Comparison of ENCODE assay signal across 9 cellular contexts in genomic region chr14:29536886-29537511, GRCh38.
DNase-seq lines count a peak whose midpoint lies in the region; ATAC-seq, FAIRE-seq and TF ChIP-seq lines count a peak whose summit lies in the region.
"Had no signal": no experiment of that assay in that cellular context is flagged by ENCODE, and none has a peak within 500 bp of the region (broad histone marks: within the 10 kb centered on the region; RNA-seq: fewer than 3 reads in every experiment).

No MANE protein-coding gene starts in this region.

- no peaks in the 10 kb centered on the region for H3K27me3 ChIP-seq in CD8-positive, alpha-beta T cell (ENCODE audit: insufficient read depth, low read length)

- CTCF ChIA-PET in activated CD4-positive, alpha-beta memory T cell treated with anti-CD3 and anti-CD28 coated beads, Interleukin-2, amount 10 ng/mL, durations not matched to agents 7 days and 5 days (lab: Charles Lee), result no interaction called here
- CTCF ChIA-PET in CD8-positive, alpha-beta T cell (lab: Charles Lee), result no interaction called here

- no peak for ATAC-seq in CD8-positive, alpha-beta T cell
- ATAC-seq in GM18909 (IDR thresholded peaks at IDR 0.05; ENCODE audit: poor library complexity, unreplicated experiment), result no peak

- peaks cover 8% of the 10 kb centered on the region for H3K9me3 Mint-ChIP-seq in activated CD4-positive, alpha-beta memory T cell treated with anti-CD3 and anti-CD28 coated beads, Interleukin-2, amount 10 ng/mL, durations not matched to agents 7 days and 5 days
- peaks cover 6% of the 10 kb centered on the region for H3K9me3 Mint-ChIP-seq in CD8-positive, alpha-beta T cell

- no peaks in the 10 kb centered on the region for H3K4me1 Mint-ChIP-seq in activated CD4-positive, alpha-beta memory T cell treated with anti-CD3 and anti-CD28 coated beads, Interleukin-2, amount 10 ng/mL, durations not matched to agents 7 days and 5 days
- H3K4me1 Mint-ChIP-seq in CD8-positive, alpha-beta T cell (ENCODE audit: low read depth), result no peaks in the 10 kb centered on the region

- FAIRE-seq in TTC549 (lab: Jason Lieb, UNC), result peak; percentile 65

- intact Hi-C loops in CD8-positive, alpha-beta T cell (cut with DNase I, micrococcal nuclease), result no loop called here

- no peaks in the 10 kb centered on the region for H3K9me3 ChIP-seq in CD8-positive, alpha-beta T cell (ENCODE audit: low read length)

- in situ Hi-C loops in KBM-7 (cut with MboI; ENCODE audit: low pct_unique_long_range_greater_than_20kb, low sequenced_read_pairs), result no loop called here

- no peak overlapping the region for H3K27ac Mint-ChIP-seq in activated CD4-positive, alpha-beta memory T cell treated with anti-CD3 and anti-CD28 coated beads, Interleukin-2, amount 10 ng/mL, durations not matched to agents 7 days and 5 days
- no peak overlapping the region for H3K27ac Mint-ChIP-seq in CD8-positive, alpha-beta T cell

- no peak overlapping the region for H3K4me3 ChIP-seq in CD8-positive, alpha-beta T cell (ENCODE audit: low read depth, low read length)

- H3K36me3 Mint-ChIP-seq in activated CD4-positive, alpha-beta memory T cell treated with anti-CD3 and anti-CD28 coated beads, Interleukin-2, amount 10 ng/mL, durations not matched to agents 7 days and 5 days (ENCODE audit: low read depth), result no peaks in the 10 kb centered on the region
- H3K36me3 Mint-ChIP-seq in CD8-positive, alpha-beta T cell, result no peaks in the 10 kb centered on the region

- no peak overlapping the region for H3K27ac ChIP-seq in C4-2B
- no peak overlapping the region for H3K27ac ChIP-seq in CD8-positive, alpha-beta T cell (ENCODE audit: low read depth, low read length)

- POLR2A ChIA-PET in activated CD4-positive, alpha-beta memory T cell treated with anti-CD3 and anti-CD28 coated beads, Interleukin-2, amount 10 ng/mL, durations not matched to agents 7 days and 5 days (lab: Charles Lee), result no interaction called here
- POLR2A ChIA-PET in CD8-positive, alpha-beta T cell (lab: Charles Lee), result no interaction called here

- DNase-seq in KBM-7, result peak; percentile 9
- DNase-seq in kidney tubule cell (ENCODE audit: low spot score), result peak; percentile 18
- DNase-seq in activated CD8-positive, alpha-beta memory T cell treated with anti-CD3 and anti-CD28 coated beads, Interleukin-2, amount 50 U/mL, for 4 hours, result no peak
- no peak for DNase-seq in activated CD4-positive, alpha-beta memory T cell treated with anti-CD3 and anti-CD28 coated beads, Interleukin-2, amount 10 ng/mL, durations not matched to agents 7 days and 5 days
- no peak for DNase-seq in CD8-positive, alpha-beta T cell
- DNase-seq: activated naive CD4-positive, alpha-beta T cell treated with Interleukin-2 at 50 U/mL for 16 hours had no signal

- no peak overlapping the region for H3K4me3 Mint-ChIP-seq in activated CD4-positive, alpha-beta memory T cell treated with anti-CD3 and anti-CD28 coated beads, Interleukin-2, amount 10 ng/mL, durations not matched to agents 7 days and 5 days
- H3K4me3 Mint-ChIP-seq in CD8-positive, alpha-beta T cell, result no peak overlapping the region

- no peaks in the 10 kb centered on the region for H3K27me3 Mint-ChIP-seq in activated CD4-positive, alpha-beta memory T cell treated with anti-CD3 and anti-CD28 coated beads, Interleukin-2, amount 10 ng/mL, durations not matched to agents 7 days and 5 days
- no peaks in the 10 kb centered on the region for H3K27me3 Mint-ChIP-seq in CD8-positive, alpha-beta T cell (ENCODE audit: low read depth)

- peak; percentile 79 for TF ChIP-seq CTCF in C4-2B (conservative IDR thresholded peaks at IDR 0.05)
- no peak for TF ChIP-seq CTCF in CD8-positive, alpha-beta T cell (IDR thresholded peaks at IDR 0.05)

- H3K4me1 ChIP-seq in CD8-positive, alpha-beta T cell (ENCODE audit: insufficient read depth, low read length), result no peaks in the 10 kb centered on the region

- H3K36me3 ChIP-seq in CD8-positive, alpha-beta T cell (ENCODE audit: insufficient read depth, low read length), result no peaks in the 10 kb centered on the region

Comparison
In these comparisons a context has a peak if more than half of its experiments do, and no peak if none do; other contexts are left out.
1. DNase-seq: peak in KBM-7 (single experiment) and kidney tubule cell (single experiment); none in activated CD8-positive, alpha-beta memory T cell treated with anti-CD3 and anti-CD28 coated beads, Interleukin-2, amount 50 U/mL, for 4 hours (single experiment), activated CD4-positive, alpha-beta memory T cell treated with anti-CD3 and anti-CD28 coated beads, Interleukin-2, amount 10 ng/mL, durations not matched to agents 7 days and 5 days (single experiment) and CD8-positive, alpha-beta T cell (0 of 7).